ENCODE assay signal across 1 cellular context in the genomic region with DNA sequence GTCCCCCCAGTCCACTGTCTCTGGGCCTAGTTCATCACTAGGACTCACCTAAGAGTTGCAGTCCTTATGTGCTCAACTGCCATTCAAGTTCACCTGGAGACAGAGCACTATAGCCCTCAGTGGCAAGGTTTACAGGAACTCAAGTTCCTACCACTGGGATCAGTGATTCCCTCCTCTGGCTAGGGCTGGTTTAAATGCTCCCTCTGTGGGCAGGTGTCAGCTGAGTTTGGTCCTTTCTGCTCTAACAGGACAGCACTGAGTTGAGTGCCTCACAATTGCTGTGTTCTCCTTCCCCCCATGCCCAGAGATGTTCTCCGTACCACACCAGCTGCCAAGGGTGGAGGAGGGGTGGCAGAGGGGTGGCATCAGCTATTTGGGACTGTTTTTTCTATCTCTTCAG.
TF ChIP-seq lines count a peak whose summit lies in the region.

No MANE protein-coding gene starts in this region.

TF ChIP-seq in GM23338, 12 proteins besides CTCF, POLR2A, EP300 and RAD21:
- TF ChIP-seq ZNF331 (CRISPR knock-in tag; IDR thresholded peaks at IDR 0.05; ENCODE audit: low read depth) (no peak), EZH2phosphoT487 (IDR thresholded peaks at IDR 0.05; ENCODE audit: unreplicated experiment) (no peak), EZH2 (IDR thresholded peaks at IDR 0.05; ENCODE audit: low read depth, unreplicated experiment) (no peak), CREB1 (CRISPR knock-in tag; IDR thresholded peaks at IDR 0.05; ENCODE audit: low read depth) (no peak), POLR2AphosphoS5 (IDR thresholded peaks at IDR 0.05; ENCODE audit: low read depth) (no peak), JUNB (IDR thresholded peaks at IDR 0.05; ENCODE audit: unreplicated experiment) (no peak), ZNF114 (CRISPR knock-in tag; IDR thresholded peaks at IDR 0.05) (no peak)
- TF ChIP-seq, protein P1, sequence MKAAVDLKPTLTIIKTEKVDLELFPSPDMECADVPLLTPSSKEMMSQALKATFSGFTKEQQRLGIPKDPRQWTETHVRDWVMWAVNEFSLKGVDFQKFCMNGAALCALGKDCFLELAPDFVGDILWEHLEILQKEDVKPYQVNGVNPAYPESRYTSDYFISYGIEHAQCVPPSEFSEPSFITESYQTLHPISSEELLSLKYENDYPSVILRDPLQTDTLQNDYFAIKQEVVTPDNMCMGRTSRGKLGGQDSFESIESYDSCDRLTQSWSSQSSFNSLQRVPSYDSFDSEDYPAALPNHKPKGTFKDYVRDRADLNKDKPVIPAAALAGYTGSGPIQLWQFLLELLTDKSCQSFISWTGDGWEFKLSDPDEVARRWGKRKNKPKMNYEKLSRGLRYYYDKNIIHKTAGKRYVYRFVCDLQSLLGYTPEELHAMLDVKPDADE (IDR thresholded peaks at IDR 0.05), result no peak
- TF ChIP-seq, protein P2, sequence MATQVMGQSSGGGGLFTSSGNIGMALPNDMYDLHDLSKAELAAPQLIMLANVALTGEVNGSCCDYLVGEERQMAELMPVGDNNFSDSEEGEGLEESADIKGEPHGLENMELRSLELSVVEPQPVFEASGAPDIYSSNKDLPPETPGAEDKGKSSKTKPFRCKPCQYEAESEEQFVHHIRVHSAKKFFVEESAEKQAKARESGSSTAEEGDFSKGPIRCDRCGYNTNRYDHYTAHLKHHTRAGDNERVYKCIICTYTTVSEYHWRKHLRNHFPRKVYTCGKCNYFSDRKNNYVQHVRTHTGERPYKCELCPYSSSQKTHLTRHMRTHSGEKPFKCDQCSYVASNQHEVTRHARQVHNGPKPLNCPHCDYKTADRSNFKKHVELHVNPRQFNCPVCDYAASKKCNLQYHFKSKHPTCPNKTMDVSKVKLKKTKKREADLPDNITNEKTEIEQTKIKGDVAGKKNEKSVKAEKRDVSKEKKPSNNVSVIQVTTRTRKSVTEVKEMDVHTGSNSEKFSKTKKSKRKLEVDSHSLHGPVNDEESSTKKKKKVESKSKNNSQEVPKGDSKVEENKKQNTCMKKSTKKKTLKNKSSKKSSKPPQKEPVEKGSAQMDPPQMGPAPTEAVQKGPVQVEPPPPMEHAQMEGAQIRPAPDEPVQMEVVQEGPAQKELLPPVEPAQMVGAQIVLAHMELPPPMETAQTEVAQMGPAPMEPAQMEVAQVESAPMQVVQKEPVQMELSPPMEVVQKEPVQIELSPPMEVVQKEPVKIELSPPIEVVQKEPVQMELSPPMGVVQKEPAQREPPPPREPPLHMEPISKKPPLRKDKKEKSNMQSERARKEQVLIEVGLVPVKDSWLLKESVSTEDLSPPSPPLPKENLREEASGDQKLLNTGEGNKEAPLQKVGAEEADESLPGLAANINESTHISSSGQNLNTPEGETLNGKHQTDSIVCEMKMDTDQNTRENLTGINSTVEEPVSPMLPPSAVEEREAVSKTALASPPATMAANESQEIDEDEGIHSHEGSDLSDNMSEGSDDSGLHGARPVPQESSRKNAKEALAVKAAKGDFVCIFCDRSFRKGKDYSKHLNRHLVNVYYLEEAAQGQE (IDR thresholded peaks at IDR 0.05; ENCODE audit: unreplicated experiment), result no peak
